ENCODE assay signal across 23 cellular contexts in the genomic region with DNA sequence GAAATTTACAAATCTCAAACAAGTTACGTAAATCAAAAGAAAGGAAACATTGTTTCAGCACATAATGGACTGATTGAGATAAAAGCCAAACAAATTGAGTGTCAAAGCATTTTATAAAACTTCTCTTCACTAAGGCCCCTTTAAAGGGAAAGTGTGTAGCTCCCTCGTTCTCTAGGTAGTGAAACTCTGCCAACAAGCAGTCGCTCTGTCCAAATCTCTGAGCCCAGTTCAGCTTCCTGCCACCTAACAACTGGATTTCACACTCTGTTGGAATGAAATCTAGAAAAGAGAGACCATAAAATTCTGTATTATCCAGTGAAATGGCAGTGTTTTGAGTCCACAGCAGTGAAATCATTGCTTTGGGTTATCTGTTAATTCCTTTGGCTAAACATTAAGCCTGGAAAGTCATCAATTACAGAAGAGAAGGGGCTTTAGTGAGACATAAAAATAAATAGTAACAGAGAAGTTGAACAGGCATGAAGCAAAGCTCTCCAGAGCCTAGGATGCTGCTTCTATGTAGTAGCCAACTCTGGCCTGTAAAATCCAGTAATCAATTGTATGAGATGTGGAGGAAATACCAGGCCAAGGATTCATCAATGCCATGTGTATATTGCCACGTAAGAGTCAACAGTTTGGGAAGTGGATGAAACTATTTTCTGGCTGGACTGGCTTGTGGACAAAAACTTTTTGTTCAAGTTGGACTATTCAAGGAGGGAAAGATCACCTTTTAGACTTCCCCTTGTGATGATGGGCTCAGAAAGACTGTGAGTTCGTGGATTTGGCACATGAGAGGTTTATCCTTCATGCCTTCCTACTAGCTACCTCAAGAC.
DNase-seq lines count a peak whose midpoint lies in the region; ATAC-seq and TF ChIP-seq lines count a peak whose summit lies in the region.
"Had no signal": no experiment of that assay in that cellular context is flagged by ENCODE, and none has a peak within 500 bp of the region (broad histone marks: within the 10 kb centered on the region; RNA-seq: fewer than 3 reads in every experiment).

No MANE protein-coding gene starts in this region.

- H3K9me2 ChIP-seq in PC-3 (replicated peaks; ENCODE audit: low read length), result no peaks in the 10 kb centered on the region

- H4K20me1 ChIP-seq in PC-3 (ENCODE audit: low read length), result no peaks in the 10 kb centered on the region

- H3K27me3 ChIP-seq in PC-3 (ENCODE audit: low read length), result no peaks in the 10 kb centered on the region
- H3K27me3 ChIP-seq: esophagus muscularis mucosa, stomach, vagina had no signal

- H3K9me3 ChIP-seq in PC-3 (ENCODE audit: low read length), result no peaks in the 10 kb centered on the region
- H3K9me3 ChIP-seq: esophagus muscularis mucosa, stomach, vagina had no signal

- H3K27ac ChIP-seq in PC-3 (ENCODE audit: low read length), result peak overlapping the region; percentile 81
- H3K27ac ChIP-seq: esophagus muscularis mucosa, vagina had no signal

- H3K4me1 ChIP-seq in PC-3 (ENCODE audit: insufficient read depth, low read length), result peaks cover 36% of the 10 kb centered on the region
- H3K4me1 ChIP-seq: vagina had no signal

- peak overlapping the region; percentile 27; the same call in 1 of the 2 replicates for H2AFZ ChIP-seq in PC-3 (ENCODE audit: low read length)

- peak overlapping the region; percentile 53 for H3K4me2 ChIP-seq in PC-3 (ENCODE audit: low read length)

- H3K9ac ChIP-seq in PC-3 (ENCODE audit: low read length), result no peak overlapping the region; the same call in 1 of the 2 replicates

- H3K27ac Mint-ChIP-seq in nephron progenitor cell, result peak overlapping the region; percentile 25
- H3K27ac Mint-ChIP-seq: activated CD4-positive, alpha-beta T cell treated with anti-CD3 and anti-CD28 coated beads, Interleukin-2, amount 10 ng/mL, durations not matched to agents 24 days and 14 days; activated naive CD4-positive, alpha-beta T cell treated with anti-CD3 and anti-CD28 coated beads, Interleukin-2, amount 10 ng/mL, durations not matched to agents 7 days and 5 days; CD8-positive, alpha-beta memory T cell; naive thymus-derived CD8-positive, alpha-beta T cell had no signal

- no peaks in the 10 kb centered on the region for H3K79me2 ChIP-seq in PC-3 (ENCODE audit: low read length)

- peak; percentile 90 for ATAC-seq in PC-3
- ATAC-seq: HCT116; left colon; naive thymus-derived CD8-positive, alpha-beta T cell; Panc1 had no signal

- CTCF ChIA-PET in PC-3 (lab: Charles Lee), result no interaction called here

- intact Hi-C loops in PC-3 (cut with micrococcal nuclease), result loop anchor here (2.0 kb wide), 1 partner anchor 104 kb away; no protein-coding TSS in a partner anchor

- H3F3A ChIP-seq in PC-3 (ENCODE audit: low read length, unreplicated experiment), result no peaks in the 10 kb centered on the region

- BruUV-seq in PC-3 (replicated peaks; lab: Mats Ljungman, UMichigan), result no TSS peak

- POLR2A ChIA-PET in PC-3 (lab: Charles Lee; ENCODE audit: unreplicated experiment), result interaction anchor here (0.6 kb wide), 1 partner anchor 67 kb away, joined by 4 read pairs; no protein-coding TSS in a partner anchor

- DNase-seq in AG10803 (ENCODE audit: low read depth), result peak; percentile 7
- DNase-seq in PC-3, result peak; percentile 93
- peak; percentile 69 for DNase-seq in foreskin melanocyte
- no peak for DNase-seq in nephron progenitor cell
- DNase-seq in activated gamma-delta T cell treated with Interleukin-2 at 50 U/mL for 16 hours, result no peak
- DNase-seq in ecto neural progenitor cell (ENCODE audit: low spot score), result no peak
- no peak for DNase-seq in SIG-M5 treated with dmso at 0.1 percent for 504 hours (lab: John Stamatoyannopoulos, UW; ENCODE audit: unreplicated experiment)
- DNase-seq in islet precursor cell, result no peak
- DNase-seq: activated CD4-positive, alpha-beta T cell treated with anti-CD3 and anti-CD28 coated beads, Interleukin-2, amount 10 ng/mL, durations not matched to agents 24 days and 14 days; activated naive CD4-positive, alpha-beta T cell treated with anti-CD3 and anti-CD28 coated beads, Interleukin-2, amount 10 ng/mL, durations not matched to agents 7 days and 5 days; CD8-positive, alpha-beta memory T cell; dermis blood vessel endothelial cell; left colon; naive thymus-derived CD8-positive, alpha-beta T cell; NCI-H1417; NCI-H2171 treated with DMSO at 0.1 percent for 48 hours; NCI-H774; retina; stomach had no signal

- H3K27me3 Mint-ChIP-seq in nephron progenitor cell (ENCODE audit: low read depth, poor library complexity), result peaks cover 3% of the 10 kb centered on the region

- H3K4me1 Mint-ChIP-seq in nephron progenitor cell, result peaks cover 4% of the 10 kb centered on the region
- H3K4me1 Mint-ChIP-seq: activated CD4-positive, alpha-beta T cell treated with anti-CD3 and anti-CD28 coated beads, Interleukin-2, amount 10 ng/mL, durations not matched to agents 24 days and 14 days; activated naive CD4-positive, alpha-beta T cell treated with anti-CD3 and anti-CD28 coated beads, Interleukin-2, amount 10 ng/mL, durations not matched to agents 7 days and 5 days; CD8-positive, alpha-beta memory T cell had no signal

- H3K4me3 ChIP-seq in AG10803 (ENCODE audit: low read length), result no peak overlapping the region
- no peak overlapping the region for H3K4me3 ChIP-seq in PC-3 (ENCODE audit: low read length)
- H3K4me3 ChIP-seq: esophagus muscularis mucosa, stomach, vagina had no signal

- H3K36me3 Mint-ChIP-seq in nephron progenitor cell (ENCODE audit: low read depth), result no peaks in the 10 kb centered on the region
- H3K36me3 Mint-ChIP-seq: activated naive CD4-positive, alpha-beta T cell treated with anti-CD3 and anti-CD28 coated beads, Interleukin-2, amount 10 ng/mL, durations not matched to agents 7 days and 5 days; CD8-positive, alpha-beta memory T cell had no signal

- TF ChIP-seq CTCF in AG10803 (conservative IDR thresholded peaks at IDR 0.05; ENCODE audit: low read length) (no peak), PC-3 (conservative IDR thresholded peaks at IDR 0.05; ENCODE audit: low read depth, low read length) (no peak), nephron progenitor cell (IDR thresholded peaks at IDR 0.05) (no peak)

- H3K36me3 ChIP-seq in PC-3 (ENCODE audit: low read depth, low read length), result no peaks in the 10 kb centered on the region
- H3K36me3 ChIP-seq: esophagus muscularis mucosa, stomach, vagina had no signal

- peaks cover 17% of the 10 kb centered on the region for H3K9me3 Mint-ChIP-seq in nephron progenitor cell
- H3K9me3 Mint-ChIP-seq: activated CD4-positive, alpha-beta T cell treated with anti-CD3 and anti-CD28 coated beads, Interleukin-2, amount 10 ng/mL, durations not matched to agents 24 days and 14 days; activated naive CD4-positive, alpha-beta T cell treated with anti-CD3 and anti-CD28 coated beads, Interleukin-2, amount 10 ng/mL, durations not matched to agents 7 days and 5 days had no signal

- no peak overlapping the region for H3K4me3 Mint-ChIP-seq in nephron progenitor cell
- H3K4me3 Mint-ChIP-seq: activated CD4-positive, alpha-beta T cell treated with anti-CD3 and anti-CD28 coated beads, Interleukin-2, amount 10 ng/mL, durations not matched to agents 24 days and 14 days; activated naive CD4-positive, alpha-beta T cell treated with anti-CD3 and anti-CD28 coated beads, Interleukin-2, amount 10 ng/mL, durations not matched to agents 7 days and 5 days; CD8-positive, alpha-beta memory T cell; naive thymus-derived CD8-positive, alpha-beta T cell had no signal

Comparison
In these comparisons a context has a peak if more than half of its experiments do, and no peak if none do; other contexts are left out.
1. DNase-seq: peak in AG10803 (single experiment), PC-3 (single experiment) and foreskin melanocyte (single experiment); none in nephron progenitor cell (single experiment), activated gamma-delta T cell treated with Interleukin-2 at 50 U/mL for 16 hours (single experiment), ecto neural progenitor cell (single experiment), SIG-M5 treated with dmso at 0.1 percent for 504 hours (single experiment) and islet precursor cell (single experiment).